ENCODE assay signal across 25 cellular contexts in the genomic region with DNA sequence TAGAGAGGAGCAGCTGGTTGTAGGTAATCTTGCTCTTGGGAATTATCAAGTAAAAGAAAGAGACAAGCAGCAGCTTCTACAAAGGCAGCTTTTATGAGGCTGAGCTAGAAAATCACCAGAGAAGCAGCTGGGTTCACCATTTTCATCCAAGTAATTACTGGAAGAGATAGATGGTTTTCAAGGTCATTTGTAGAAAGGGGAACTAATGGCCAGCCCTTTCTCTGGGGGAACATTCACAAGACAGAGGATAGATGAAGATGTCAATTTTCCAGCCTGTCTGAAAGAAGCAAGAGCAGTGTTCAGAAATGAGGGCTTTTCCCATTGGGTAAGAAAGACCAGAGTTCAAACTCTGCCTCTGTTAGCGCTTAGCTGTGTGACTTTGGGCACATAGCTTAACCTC.
"Had no signal": no experiment of that assay in that cellular context is flagged by ENCODE, and none has a peak within 500 bp of the region (broad histone marks: within the 10 kb centered on the region; RNA-seq: fewer than 3 reads in every experiment).

No MANE protein-coding gene starts in this region.

- H3K27ac ChIP-seq: colonic mucosa, foreskin keratinocyte, hepatocyte, parathyroid adenoma, prostate gland, right lobe of liver, spleen, stomach, thoracic aorta, transverse colon had no signal

- DNase-seq: colonic mucosa; effector CD4-positive, alpha-beta T cell; endodermal cell; erythroblast; foreskin keratinocyte; head of caudate nucleus; left colon; left ventricle myocardium superior; mesenchymal stem cell; midbrain; right lobe of liver; spleen; stimulated activated CD4-positive, alpha-beta T cell treated with anti-CD3 and anti-CD28 coated beads, Interleukin-15, amount 100 ng/mL, for 24 hours; stimulated activated CD4-positive, alpha-beta T cell treated with anti-CD3 and anti-CD28 coated beads, Interleukin-1b, Interleukin-23, amount 100 ng/mL, for 48 hours; stimulated activated naive CD4-positive, alpha-beta T cell; stomach; substantia nigra; transverse colon had no signal

- H3K4me3 ChIP-seq: colonic mucosa, hepatocyte, lung, prostate gland, right lobe of liver, spleen, stomach, thoracic aorta, transverse colon had no signal

- FAIRE-seq: endothelial cell of umbilical vein had no signal

- H3K9me3 Mint-ChIP-seq: natural killer cell treated with Interleukin-12 subunit alpha and Interleukin-12 subunit beta and Interleukin-15 and Interleukin-18, amount 100 ng/mL, for 72 hours had no signal

- H3K27me3 Mint-ChIP-seq: natural killer cell treated with Interleukin-12 subunit alpha and Interleukin-12 subunit beta and Interleukin-15 and Interleukin-18, amount 100 ng/mL, for 72 hours had no signal

- H3K27ac Mint-ChIP-seq: endodermal cell; natural killer cell treated with Interleukin-12 subunit alpha and Interleukin-12 subunit beta and Interleukin-15 and Interleukin-18, amount 100 ng/mL, for 72 hours had no signal

- H3K36me3 Mint-ChIP-seq: natural killer cell treated with Interleukin-12 subunit alpha and Interleukin-12 subunit beta and Interleukin-15 and Interleukin-18, amount 100 ng/mL, for 72 hours had no signal

- H3K4me3 Mint-ChIP-seq: endodermal cell; natural killer cell treated with Interleukin-12 subunit alpha and Interleukin-12 subunit beta and Interleukin-15 and Interleukin-18, amount 100 ng/mL, for 72 hours had no signal

- ATAC-seq: foreskin keratinocyte; left colon; left ventricle myocardium superior; natural killer cell treated with Interleukin-12 subunit alpha and Interleukin-12 subunit beta and Interleukin-15 and Interleukin-18, amount 100 ng/mL, for 72 hours; right lobe of liver had no signal
